Comparison of ENCODE assay signal across 1 cellular context in genomic region chr2:190529486-190530104, GRCh38.
A peak's percentile ranks its signal among the peaks of the same experiment; 100 is the strongest.
TF ChIP-seq lines count a peak whose summit lies in the region.

No MANE protein-coding gene starts in this region.

TF ChIP-seq in GM12878, 131 proteins besides CTCF, POLR2A, EP300 and RAD21:
- 0 out of 2 replicates have a peak, but pooled peaks have one; percentile 16 for TF ChIP-seq RUNX3 (IDR thresholded peaks at IDR 0.05; ENCODE audit: low read length)
- no peak for TF ChIP-seq HDGF (IDR thresholded peaks at IDR 0.05)
